In the genomic region with DNA sequence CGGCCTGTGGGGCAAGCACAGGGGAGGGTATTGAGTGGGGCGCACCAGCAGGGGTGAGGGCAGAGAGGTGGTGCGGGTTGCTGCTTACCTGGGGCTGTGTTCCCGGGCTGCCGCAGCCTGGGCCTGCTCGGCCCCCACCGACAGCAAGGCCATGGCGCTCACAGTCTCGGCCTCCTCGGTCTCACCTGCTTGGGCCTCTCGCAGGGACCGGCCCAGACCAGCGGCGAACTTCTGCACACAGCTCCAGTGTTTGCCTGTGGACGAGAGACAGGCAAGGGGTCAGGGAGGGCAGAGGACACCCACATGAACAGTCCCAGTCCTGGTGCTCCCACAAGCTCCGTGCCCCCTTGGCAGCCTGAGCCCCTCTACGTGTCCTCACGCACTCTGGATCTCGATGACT, we compare ENCODE assay signal across 18 cellular contexts. TPM values are rescaled to one million over a fixed set of nuclear protein-coding genes. Genes with fewer than 3 reads are reported as not detected.
DNase-seq lines count a peak whose midpoint lies in the region; ATAC-seq, FAIRE-seq and TF ChIP-seq lines count a peak whose summit lies in the region.
"Had no signal": no experiment of that assay in that cellular context is flagged by ENCODE, and none has a peak within 500 bp of the region (broad histone marks: within the 10 kb centered on the region; RNA-seq: fewer than 3 reads in every experiment).

No MANE protein-coding gene starts in this region.

- no peak for FAIRE-seq in kidney (lab: Jason Lieb, UNC)
- FAIRE-seq: H54 had no signal

- CTCF ChIA-PET in RWPE1 (lab: Yijun Ruan, JAX): interaction anchor here (0.7 kb wide), 1 partner anchor 37 kb away, joined by 3 read pairs; no protein-coding TSS in a partner anchor

- no peaks in the 10 kb centered on the region for H3K9me3 ChIP-seq in cardiac muscle cell (ENCODE audit: low read depth)
- H3K9me3 ChIP-seq in left ventricle myocardium inferior (replicated peaks): no peaks in the 10 kb centered on the region
- no peaks in the 10 kb centered on the region for H3K9me3 ChIP-seq in kidney (ENCODE audit: control insufficient read depth in 1 of 2, low read length in 2 of 2)
- H3K9me3 ChIP-seq in upper lobe of right lung: no peaks in the 10 kb centered on the region
- H3K9me3 ChIP-seq in uterus: no peaks in the 10 kb centered on the region
- H3K9me3 ChIP-seq: SJSA1 had no signal

- peak overlapping the region; percentile 69 for H3K27ac ChIP-seq in cardiac muscle cell
- no peak overlapping the region for H3K27ac ChIP-seq in left ventricle myocardium inferior (replicated peaks)
- H3K27ac ChIP-seq in RWPE1: peak overlapping the region; percentile 41
- H3K27ac ChIP-seq in kidney (ENCODE audit: low read depth in 2 of 2, low read length in 2 of 2): no peak overlapping the region
- no peak overlapping the region for H3K27ac ChIP-seq in upper lobe of right lung
- no peak overlapping the region for H3K27ac ChIP-seq in uterus
- H3K27ac ChIP-seq: SJSA1 had no signal

- DNase-seq in cardiac muscle cell (ENCODE audit: low read depth in 1 of 2, low spot score in 1 of 2) (no peak), left ventricle myocardium inferior (no peak), RWPE1 (ENCODE audit: low spot score) (no peak), kidney (peak; percentile 51), NCI-H1105 treated with DMSO at 0.1 percent for 48 hours (lab: John Stamatoyannopoulos, UW) (no peak), upper lobe of right lung (no peak), uterus (no peak)
- DNase-seq: DMS 273 treated with DMSO at 0.1 percent for 48 hours, EL, NCI-H1417, NCI-H187 treated with DMSO at 0.1 percent for 48 hours, NCI-H446, NCI-H748 treated with DMSO at 0.1 percent for 48 hours, PC-3, SW 1271 had no signal

- H3K27me3 ChIP-seq in cardiac muscle cell: no peaks in the 10 kb centered on the region
- no peaks in the 10 kb centered on the region for H3K27me3 ChIP-seq in left ventricle myocardium inferior (ENCODE audit: low read depth)
- no peaks in the 10 kb centered on the region for H3K27me3 ChIP-seq in upper lobe of right lung
- H3K27me3 ChIP-seq in uterus: no peaks in the 10 kb centered on the region
- H3K27me3 ChIP-seq: SJSA1 had no signal

- ATAC-seq in HG02798 (IDR thresholded peaks at IDR 0.05; ENCODE audit: poor library complexity, unreplicated experiment): no peak
- ATAC-seq in upper lobe of right lung: no peak
- ATAC-seq: PC-3 had no signal

- H3K36me3 ChIP-seq in cardiac muscle cell: peaks cover 42% of the 10 kb centered on the region
- peaks cover 95% of the 10 kb centered on the region for H3K36me3 ChIP-seq in left ventricle myocardium inferior
- peaks cover 16 to 61% of the 10 kb centered on the region in 2 donors for H3K36me3 ChIP-seq in kidney (ENCODE audit: control insufficient read depth in 1 of 2, insufficient read depth in 2 of 2, low read length in 2 of 2)
- H3K36me3 ChIP-seq in upper lobe of right lung: peaks cover 87% of the 10 kb centered on the region
- no peaks in the 10 kb centered on the region for H3K36me3 ChIP-seq in uterus

- H3K4me1 ChIP-seq in cardiac muscle cell (ENCODE audit: low read depth) (no peaks in the 10 kb centered on the region), left ventricle myocardium inferior (peaks cover 23% of the 10 kb centered on the region), kidney (ENCODE audit: control insufficient read depth in 1 of 2, insufficient read depth in 1 of 2, low read depth in 1 of 2, low read length in 2 of 2) (no peaks in the 10 kb centered on the region), upper lobe of right lung (peaks cover 7% of the 10 kb centered on the region), uterus (no peaks in the 10 kb centered on the region)

- no peak for TF ChIP-seq CTCF in cardiac muscle cell (IDR thresholded peaks at IDR 0.05; ENCODE audit: low read depth, low read length)
- TF ChIP-seq CTCF in left ventricle myocardium inferior (IDR thresholded peaks at IDR 0.05; ENCODE audit: borderline replicate concordance): no peak
- no peak for TF ChIP-seq CTCF in RWPE1 (conservative IDR thresholded peaks at IDR 0.05; ENCODE audit: low read depth)
- no peak for TF ChIP-seq CTCF in kidney (IDR thresholded peaks at IDR 0.05; ENCODE audit: borderline replicate concordance, extremely low read depth, insufficient read depth)
- no peak for TF ChIP-seq CTCF in upper lobe of right lung (IDR thresholded peaks at IDR 0.05)
- no peak for TF ChIP-seq CTCF in uterus (IDR thresholded peaks at IDR 0.05)

- TF ChIP-seq POLR2A in uterus (IDR thresholded peaks at IDR 0.05): no peak

- intact Hi-C loops in left ventricle myocardium inferior (cut with micrococcal nuclease) (no loop called here), kidney (cut with DNase I) (no loop called here), upper lobe of right lung (cut with DNase I) (no loop called here), uterus (cut with DNase I; ENCODE audit: low total_unique reads) (no loop called here)

- H3K9ac ChIP-seq in kidney (ENCODE audit: low read length in 2 of 2): no peak overlapping the region

- H3K4me3 ChIP-seq in cardiac muscle cell: no peak overlapping the region
- no peak overlapping the region for H3K4me3 ChIP-seq in left ventricle myocardium inferior
- H3K4me3 ChIP-seq in kidney (ENCODE audit: low read length in 2 of 2): no peak overlapping the region
- no peak overlapping the region for H3K4me3 ChIP-seq in upper lobe of right lung
- no peak overlapping the region for H3K4me3 ChIP-seq in uterus
- H3K4me3 ChIP-seq: SJSA1 had no signal

- POLR2A ChIA-PET in RWPE1 (lab: Yijun Ruan, JAX; ENCODE audit: low non-redundant PET): interaction anchor here (0.6 kb wide), 1 partner anchor 63 kb away, joined by 4 read pairs; no protein-coding TSS in a partner anchor

RNA-seq across cellular contexts. Expression of a gene that starts 7.9 kb away (rescaled TPM):
- total RNA-seq in cardiac muscle cell: 93.1 and 95.3 TPM in 2 replicates
- 162 and 234 TPM in 2 replicates for polyA plus RNA-seq in cardiac muscle cell
- 29.3 TPM for total RNA-seq in left ventricle myocardium inferior
- 70.0 TPM for total RNA-seq in kidney
- 150 TPM for polyA plus RNA-seq in kidney (ENCODE audit: insufficient read depth, low read depth, low replicate concordance)
- total RNA-seq in upper lobe of right lung: 39.7 TPM
- 10 to 100 TPM; 12.4 to 66.3 (median 33.8) TPM for total RNA-seq in uterus

RNA-seq across cellular contexts. Expression of a gene that starts 11.9 kb away (rescaled TPM):
- total RNA-seq in cardiac muscle cell (31.0 and 45.3 TPM in 2 replicates), left ventricle myocardium inferior (41.2 TPM), kidney (47.6 TPM), upper lobe of right lung (39.8 TPM), uterus (10 to 100 TPM; 24.5 to 49.8 (median 37.1) TPM)
- polyA plus RNA-seq in cardiac muscle cell (46.5 and 60.7 TPM in 2 replicates), kidney (ENCODE audit: insufficient read depth, low read depth, low replicate concordance) (29.0 TPM)

RNA-seq across cellular contexts. Expression of a gene that starts 45.0 kb away (rescaled TPM):
- total RNA-seq in cardiac muscle cell (164 and 300 TPM in 2 replicates), left ventricle myocardium inferior (62.6 TPM), kidney (35.6 TPM), upper lobe of right lung (55.3 TPM), uterus (10 to 100 TPM; 35.9 to 74.1 (median 58.0) TPM)
- polyA plus RNA-seq in cardiac muscle cell (94.1 and 209 TPM in 2 replicates), kidney (ENCODE audit: insufficient read depth, low read depth, low replicate concordance) (25.3 TPM)

Comparison
In these comparisons a context has a peak if more than half of its experiments do, and no peak if none do; other contexts are left out.
1. H3K27ac ChIP-seq: peak in cardiac muscle cell (single experiment) and RWPE1 (single experiment); none in left ventricle myocardium inferior (single experiment), kidney (0 of 2), upper lobe of right lung (single experiment) and uterus (0 of 2).